17 cellular contexts compared by ENCODE assay signal in the genomic region with DNA sequence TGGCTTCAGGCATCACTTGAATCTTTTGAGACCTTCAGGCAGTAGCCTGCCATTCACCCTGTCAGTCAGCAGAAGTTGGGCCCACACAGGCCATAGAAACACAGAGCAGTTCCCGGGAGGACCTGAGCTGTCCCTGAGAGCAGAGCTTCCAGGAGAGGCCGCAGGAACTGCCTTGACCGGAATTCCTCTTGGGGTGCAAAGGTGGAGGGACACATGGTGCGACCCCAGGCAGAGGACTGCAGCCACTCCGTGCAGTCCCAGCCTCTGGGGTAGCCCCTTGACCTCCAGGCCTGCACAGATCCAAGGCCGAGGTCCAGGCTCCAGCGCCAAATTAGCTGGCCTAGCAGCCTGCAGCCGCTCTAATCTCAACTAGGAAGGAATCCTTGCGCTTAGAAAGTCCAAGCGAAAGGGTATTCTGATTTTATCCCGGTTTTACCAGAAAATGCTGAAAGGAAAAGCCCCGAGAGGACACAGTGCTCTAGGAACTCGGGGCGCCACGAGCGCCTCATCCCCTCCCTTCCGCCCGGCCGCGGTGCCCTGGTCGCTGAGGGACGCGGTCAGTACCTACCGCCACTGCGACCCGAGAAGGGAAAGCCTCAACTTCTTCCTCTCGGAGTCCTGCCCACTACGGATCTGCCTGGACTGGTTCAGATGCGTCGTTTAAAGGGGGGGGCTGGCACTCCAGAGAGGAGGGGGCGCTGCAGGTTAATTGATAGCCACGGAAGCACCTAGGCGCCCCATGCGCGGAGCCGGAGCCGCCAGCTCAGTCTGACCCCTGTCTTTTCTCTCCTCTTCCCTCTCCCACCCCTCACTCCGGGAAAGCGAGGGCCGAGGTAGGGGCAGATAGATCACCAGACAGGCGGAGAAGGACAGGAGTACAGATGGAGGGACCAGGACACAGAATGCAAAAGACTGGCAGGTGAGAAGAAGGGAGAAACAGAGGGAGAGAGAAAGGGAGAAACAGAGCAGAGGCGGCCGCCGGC. TPM values are rescaled to one million over a fixed set of nuclear protein-coding genes. Genes with fewer than 3 reads are reported as not detected.
DNase-seq lines count a peak whose midpoint lies in the region; ATAC-seq and TF ChIP-seq lines count a peak whose summit lies in the region.
"Had no signal": no experiment of that assay in that cellular context is flagged by ENCODE, and none has a peak within 500 bp of the region (broad histone marks: within the 10 kb centered on the region; RNA-seq: fewer than 3 reads in every experiment).

No MANE protein-coding gene starts in this region.

- no peak overlapping the region for H3K4me2 ChIP-seq in osteoblast (ENCODE audit: insufficient read depth, low read length)

- H2AFZ ChIP-seq in osteoblast (ENCODE audit: low read length): no peak overlapping the region

- H3K4me3 ChIP-seq in AG10803 (ENCODE audit: low read length): peak overlapping the region; percentile 40
- H3K4me3 ChIP-seq in osteoblast (ENCODE audit: insufficient read depth, low read length): no peak overlapping the region

- H3K79me2 ChIP-seq in osteoblast (ENCODE audit: insufficient read depth, low read length): peaks cover 35% of the 10 kb centered on the region

- no peaks in the 10 kb centered on the region for H3K9me3 ChIP-seq in osteoblast (ENCODE audit: low read depth, low read length)

- ATAC-seq in HG03159 (IDR thresholded peaks at IDR 0.05; ENCODE audit: unreplicated experiment) (no peak), natural killer cell (no peak)
- ATAC-seq: activated T-helper 17 cell treated with anti-CD3 and anti-CD28 coated beads, Interleukin-2, amount 50 U/mL, for 72 hours; esophagus mucosa had no signal

- peaks cover 4% of the 10 kb centered on the region for H3K36me3 ChIP-seq in osteoblast (ENCODE audit: insufficient read depth, low read length)

- TF ChIP-seq CTCF in AG10803 (conservative IDR thresholded peaks at IDR 0.05; ENCODE audit: low read length) (no peak), glutamatergic neuron (IDR thresholded peaks at IDR 0.05; ENCODE audit: partially characterized antibody, unreplicated experiment) (no peak), osteoblast (IDR thresholded peaks at IDR 0.05; ENCODE audit: extremely low read depth, low read depth, low read length) (no peak), natural killer cell (IDR thresholded peaks at IDR 0.05) (no peak)

- peaks cover 3% of the 10 kb centered on the region for H3K27me3 ChIP-seq in osteoblast (ENCODE audit: insufficient read depth, low read length)

- no peak overlapping the region for H3K27ac ChIP-seq in osteoblast (ENCODE audit: low read depth, low read length)

- H3K36me3 Mint-ChIP-seq in IgD-negative memory B cell (peaks cover 9% of the 10 kb centered on the region), glutamatergic neuron (ENCODE audit: unreplicated experiment) (peaks cover 4% of the 10 kb centered on the region), natural killer cell (no peaks in the 10 kb centered on the region)

- DNase-seq in AG10803 (ENCODE audit: low read depth) (no peak), glutamatergic neuron (peak; percentile 30), osteoblast (ENCODE audit: insufficient read length, low spot score, missing footprints) (peak; percentile 83), NCI-H1048 (lab: John Stamatoyannopoulos, UW) (no peak), natural killer cell (no peak)
- DNase-seq in stimulated activated CD4-positive, alpha-beta T cell treated with anti-CD3 and anti-CD28 coated beads, Interleukin-4, amount 100 ng/mL, for 1 hour: no peak
- DNase-seq: activated CD4-positive, alpha-beta T cell treated with anti-CD3 and anti-CD28 coated beads for 4 hours; DMS79; immature natural killer cell; MV-4-11; SW 1271 had no signal

- H3K4me1 Mint-ChIP-seq in IgD-negative memory B cell (peaks cover 13 to 19% (median 18%) of the 10 kb centered on the region in 3 donors), glutamatergic neuron (ENCODE audit: low read depth, unreplicated experiment) (peaks cover 5% of the 10 kb centered on the region), natural killer cell (peaks cover 17 to 23% of the 10 kb centered on the region in 2 donors)

- peaks cover 12% of the 10 kb centered on the region for H3K4me1 ChIP-seq in osteoblast (ENCODE audit: insufficient read depth, low read length)

- H3K4me3 Mint-ChIP-seq in IgD-negative memory B cell (peak overlapping the region in 3 of 4 donors; percentile 13 to 90 (median 60)), glutamatergic neuron (ENCODE audit: unreplicated experiment) (peak overlapping the region; percentile 81), natural killer cell (no peak overlapping the region)
- H3K4me3 Mint-ChIP-seq: activated T-helper 17 cell treated with anti-CD3 and anti-CD28 coated beads, Interleukin-2, amount 50 U/mL, for 72 hours; central memory CD8-positive, alpha-beta T cell had no signal

- intact Hi-C loops in natural killer cell (cut with micrococcal nuclease): no loop called here

- H3K9me3 Mint-ChIP-seq in IgD-negative memory B cell: peaks cover 0 to 1% (median 0%) of the 10 kb centered on the region in 3 donors
- H3K9me3 Mint-ChIP-seq in glutamatergic neuron (ENCODE audit: unreplicated experiment): peaks cover 19% of the 10 kb centered on the region
- H3K9me3 Mint-ChIP-seq in natural killer cell: no peaks in the 10 kb centered on the region
- H3K9me3 Mint-ChIP-seq: activated T-helper 17 cell treated with anti-CD3 and anti-CD28 coated beads, Interleukin-2, amount 50 U/mL, for 72 hours; central memory CD8-positive, alpha-beta T cell; immature natural killer cell had no signal

- H4K20me1 ChIP-seq in osteoblast (ENCODE audit: insufficient read depth, low read length): peaks cover 15% of the 10 kb centered on the region

- no peak overlapping the region for H3K27ac Mint-ChIP-seq in IgD-negative memory B cell
- no peak overlapping the region for H3K27ac Mint-ChIP-seq in glutamatergic neuron (ENCODE audit: unreplicated experiment)
- H3K27ac Mint-ChIP-seq in natural killer cell: no peak overlapping the region
- H3K27ac Mint-ChIP-seq: activated T-helper 17 cell treated with anti-CD3 and anti-CD28 coated beads, Interleukin-2, amount 50 U/mL, for 72 hours; immature natural killer cell had no signal

- H3K27me3 Mint-ChIP-seq in IgD-negative memory B cell (peaks cover 78% of the 10 kb centered on the region), glutamatergic neuron (ENCODE audit: unreplicated experiment) (peaks cover 45% of the 10 kb centered on the region), natural killer cell (ENCODE audit: low read depth in 2 of 2) (peaks cover 66 to 78% of the 10 kb centered on the region in 2 donors)

RNA-seq across cellular contexts. Expression of a gene that starts 5.4 kb away (rescaled TPM):
- polyA plus RNA-seq in IgD-negative memory B cell: not detected
- total RNA-seq in glutamatergic neuron (ENCODE audit: unreplicated experiment) (0.56 TPM), osteoblast (14.8 and 15.9 TPM in 2 replicates), natural killer cell (not detected)
- total RNA-seq: activated T-helper 17 cell treated with anti-CD3 and anti-CD28 coated beads, Interleukin-2, amount 50 U/mL, for 72 hours; OCI-LY7 had no signal
- polyA plus RNA-seq: immature natural killer cell had no signal

Comparison
In these comparisons a context has a peak if more than half of its experiments do, and no peak if none do; other contexts are left out.
1. DNase-seq: peak in glutamatergic neuron (single experiment) and osteoblast (single experiment); none in AG10803 (single experiment), stimulated activated CD4-positive, alpha-beta T cell treated with anti-CD3 and anti-CD28 coated beads, Interleukin-4, amount 100 ng/mL, for 1 hour (single experiment), NCI-H1048 (single experiment) and natural killer cell (single experiment).
2. RNA of a gene that starts 5.4 kb away (total RNA-seq): 14.8 to 15.9 TPM in osteoblast; 0.56 TPM in glutamatergic neuron (single experiment) and not detected in natural killer cell; every median in the first group is over 10 times any median in the second.